7 cellular contexts compared by ENCODE assay signal in the genomic region with DNA sequence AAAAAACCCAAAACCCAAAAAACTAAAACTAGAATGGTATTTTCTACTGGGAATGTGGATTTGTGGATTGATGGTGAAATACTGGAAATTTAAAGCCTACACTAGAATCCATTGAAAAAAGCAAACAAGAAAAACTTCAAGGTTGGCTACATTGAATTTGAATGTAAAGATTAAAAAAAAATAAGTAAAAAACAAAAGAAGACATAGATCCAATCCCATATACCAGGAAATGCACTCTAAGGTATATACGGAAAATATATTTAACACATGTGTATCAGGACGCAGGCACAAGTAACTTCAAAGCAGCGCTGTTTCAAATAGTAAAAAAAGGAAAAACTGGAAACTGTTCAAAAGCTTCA.
DNase-seq lines count a peak whose midpoint lies in the region; ATAC-seq lines count a peak whose summit lies in the region.

No MANE protein-coding gene starts in this region.

- H3K4me3 Mint-ChIP-seq in activated naive CD8-positive, alpha-beta T cell: peak overlapping the region; percentile 95
- peak overlapping the region; percentile 95 to 96 for H3K4me3 Mint-ChIP-seq in stimulated activated naive CD8-positive, alpha-beta T cell treated with anti-CD3 and anti-CD28 coated beads, Interleukin-15, amount 100 ng/mL, for 72 hours

- H3K27me3 Mint-ChIP-seq in activated naive CD8-positive, alpha-beta T cell: no peaks in the 10 kb centered on the region
- no peaks in the 10 kb centered on the region for H3K27me3 Mint-ChIP-seq in stimulated activated naive CD8-positive, alpha-beta T cell treated with anti-CD3 and anti-CD28 coated beads, Interleukin-15, amount 100 ng/mL, for 72 hours

- peak overlapping the region; percentile 79 for H3K27ac Mint-ChIP-seq in activated naive CD8-positive, alpha-beta T cell
- H3K27ac Mint-ChIP-seq in stimulated activated naive CD8-positive, alpha-beta T cell treated with anti-CD3 and anti-CD28 coated beads, Interleukin-15, amount 100 ng/mL, for 72 hours: peak overlapping the region in 1 of 2 donors; percentile 54

- no peak overlapping the region for H3K27ac ChIP-seq in HUES6 (ENCODE audit: low read depth, low read length)
- H3K27ac ChIP-seq in iPS-20b (ENCODE audit: low read length): no peak overlapping the region

- no peak for ATAC-seq in stimulated activated naive CD8-positive, alpha-beta T cell treated with anti-CD3 and anti-CD28 coated beads, Interleukin-15, amount 100 ng/mL, for 72 hours
- ATAC-seq in HG03196 (IDR thresholded peaks at IDR 0.05; ENCODE audit: unreplicated experiment): no peak

- no peaks in the 10 kb centered on the region for H3K9me3 Mint-ChIP-seq in activated naive CD8-positive, alpha-beta T cell (ENCODE audit: low read depth)
- H3K9me3 Mint-ChIP-seq in stimulated activated naive CD8-positive, alpha-beta T cell treated with anti-CD3 and anti-CD28 coated beads, Interleukin-15, amount 100 ng/mL, for 72 hours: no peaks in the 10 kb centered on the region

- H3K36me3 Mint-ChIP-seq in activated naive CD8-positive, alpha-beta T cell: peaks cover 1% of the 10 kb centered on the region

- peaks cover 6% of the 10 kb centered on the region for H3K4me1 ChIP-seq in HUES6 (ENCODE audit: control insufficient read depth, insufficient read depth, low read length)
- H3K4me1 ChIP-seq in iPS-20b (ENCODE audit: insufficient read depth, low read length): peaks cover 6% of the 10 kb centered on the region; the same call in 1 of the 2 replicates

- H3K4me1 Mint-ChIP-seq in activated naive CD8-positive, alpha-beta T cell (ENCODE audit: low read depth): peaks cover 29% of the 10 kb centered on the region
- H3K4me1 Mint-ChIP-seq in stimulated activated naive CD8-positive, alpha-beta T cell treated with anti-CD3 and anti-CD28 coated beads, Interleukin-15, amount 100 ng/mL, for 72 hours: peaks cover 19% of the 10 kb centered on the region

- DNase-seq in stimulated activated naive CD8-positive, alpha-beta T cell treated with anti-CD3 and anti-CD28 coated beads, Interleukin-15, amount 100 ng/mL, for 72 hours: no peak
- no peak for DNase-seq in NCI-H510A treated with DMSO at 0.1 percent for 48 hours (lab: John Stamatoyannopoulos, UW)
- no peak for DNase-seq in GDM1 (lab: John Stamatoyannopoulos, UW)

- no peaks in the 10 kb centered on the region for H3K36me3 ChIP-seq in HUES6 (ENCODE audit: control insufficient read depth, insufficient read depth, low read length)
- H3K36me3 ChIP-seq in iPS-20b (ENCODE audit: insufficient read depth, low read depth, low read length): no peaks in the 10 kb centered on the region

- no peaks in the 10 kb centered on the region for H3K9me3 ChIP-seq in HUES6 (ENCODE audit: control insufficient read depth, insufficient read depth, low read depth, low read length)
- no peaks in the 10 kb centered on the region for H3K9me3 ChIP-seq in iPS-20b (ENCODE audit: insufficient read depth, low read depth, low read length)

- H3K4me3 ChIP-seq in HUES6 (ENCODE audit: low read depth, low read length) (peak overlapping the region; percentile 79), iPS-20b (ENCODE audit: low read length) (peak overlapping the region; percentile 93)

- H3K27me3 ChIP-seq in HUES6 (ENCODE audit: control insufficient read depth, insufficient read depth, low read length) (no peaks in the 10 kb centered on the region), iPS-20b (ENCODE audit: insufficient read depth, low read length) (no peaks in the 10 kb centered on the region)

- H3K9ac ChIP-seq in HUES6 (ENCODE audit: low read length) (peak overlapping the region; percentile 62), iPS-20b (ENCODE audit: low read depth, low read length) (peak overlapping the region; percentile 88)
